ENCODE assay signal across 22 cellular contexts in genomic region chr18:63515799-63516198, GRCh38. TPM values are rescaled to one million over a fixed set of nuclear protein-coding genes. Genes with fewer than 3 reads are reported as not detected.
"Had no signal": no experiment of that assay in that cellular context is flagged by ENCODE, and none has a peak within 500 bp of the region (broad histone marks: within the 10 kb centered on the region; RNA-seq: fewer than 3 reads in every experiment).

No MANE protein-coding gene starts in this region.

- FAIRE-seq: RCC 7860 had no signal

- H3K36me3 ChIP-seq: SJSA1 had no signal

- DNase-seq: KBM-7, MV-4-11, NCI-H1092, NCI-H1436, NCI-H187, NCI-H2029 treated with DMSO at 0.1 percent for 48 hours, NCI-H2171 treated with DMSO at 0.1 percent for 48 hours, NCI-H345, NCI-H446 treated with DMSO at 0.1 percent for 48 hours, NCI-H510A treated with DMSO at 0.1 percent for 48 hours, NCI-H748 treated with DMSO at 0.1 percent for 48 hours, Right ventricle myocardium superior, RPMI8226, SIG-M5 had no signal

- H3K4me1 ChIP-seq: SJSA1 had no signal

- H3K9me3 ChIP-seq: SJSA1 had no signal

- H3K27ac ChIP-seq: SJSA1 had no signal

- H3K4me3 ChIP-seq: SJSA1, SK-N-MC had no signal

RNA-seq across cellular contexts. Expression of gene SERPINB12, which starts 26.4 kb away (rescaled TPM):
- total RNA-seq: HT-29; MCF 10A; Right ventricle myocardium superior; SJSA1; T-helper 1 cell treated with Interleukin-12 subunit alpha and Interleukin-12 subunit beta and Interleukin-4 antibody, amounts not matched to agents 30 ng/mL and 1 ng/mL, for 36 hours had no signal
- polyA plus RNA-seq: IgD-negative memory B cell had no signal

RNA-seq across cellular contexts. Expression of gene SERPINB5, which starts 39.0 kb away (rescaled TPM):
- total RNA-seq: LHCN-M2; Right ventricle myocardium superior; SJSA1; T-helper 1 cell treated with Interleukin-12 subunit alpha and Interleukin-12 subunit beta and Interleukin-4 antibody, amounts not matched to agents 30 ng/mL and 1 ng/mL, for 36 hours had no signal
- polyA plus RNA-seq: IgD-negative memory B cell had no signal
